ENCODE assay signal across 1 cellular context in genomic region chr15:29139540-29140459, GRCh38.
A peak's percentile ranks its signal among the peaks of the same experiment; 100 is the strongest.
TF ChIP-seq lines count a peak whose summit lies in the region.

No MANE protein-coding gene starts in this region.

TF ChIP-seq in K562, 482 proteins besides CTCF, POLR2A, EP300 and RAD21 (continues in another document):
- TF ChIP-seq CUX1 (CRISPR knock-in tag; IDR thresholded peaks at IDR 0.05) (no peak), ZNF764 (CRISPR knock-in tag; IDR thresholded peaks at IDR 0.05; ENCODE audit: low read depth) (no peak), TBL1XR1 (IDR thresholded peaks at IDR 0.05; ENCODE audit: low read length in 2 of 2) (no peak), KAT8 (IDR thresholded peaks at IDR 0.05; ENCODE audit: low read depth) (no peak), ZNF253 (CRISPR knock-in tag; conservative IDR thresholded peaks at IDR 0.05) (no peak), XRCC5 (IDR thresholded peaks at IDR 0.05; ENCODE audit: low read depth, low read length) (0 out of 2 replicates have a peak, but pooled peaks have one; percentile 54), CTBP1 (IDR thresholded peaks at IDR 0.05; ENCODE audit: borderline replicate concordance) (peak; percentile 26; the same call in 1 of the 2 replicates), ZBTB49 (CRISPR knock-in tag; IDR thresholded peaks at IDR 0.05; ENCODE audit: borderline replicate concordance) (no peak), NCOA1 (IDR thresholded peaks at IDR 0.05; ENCODE audit: low read depth) (no peak), GABPA (tag; conservative IDR thresholded peaks at IDR 0.05; ENCODE audit: low read depth) (no peak), ATF6 (CRISPR knock-in tag; IDR thresholded peaks at IDR 0.05) (no peak), ZNF408 (CRISPR knock-in tag; IDR thresholded peaks at IDR 0.05; ENCODE audit: low read depth) (no peak), TAL1 (IDR thresholded peaks at IDR 0.05) (no peak), NR3C1 (CRISPR knock-in tag; IDR thresholded peaks at IDR 0.05) (no peak), CXXC5 (CRISPR knock-in tag; IDR thresholded peaks at IDR 0.05) (0 out of 2 replicates have a peak, but pooled peaks have one; percentile 27), NR2F6 (CRISPR knock-in tag; IDR thresholded peaks at IDR 0.05) (no peak), EGR1 (conservative IDR thresholded peaks at IDR 0.05) (no peak), MLLT1 (IDR thresholded peaks at IDR 0.05) (peak in 1 of 2 experiments; percentile 79; a peak in 2 of 4 replicates), MED1 (CRISPR knock-in tag; IDR thresholded peaks at IDR 0.05; ENCODE audit: borderline replicate concordance) (no peak), PATZ1 (CRISPR knock-in tag; IDR thresholded peaks at IDR 0.05; ENCODE audit: borderline replicate concordance) (no peak), LCOR (CRISPR knock-in tag; IDR thresholded peaks at IDR 0.05) (no peak), MLX (CRISPR knock-in tag; conservative IDR thresholded peaks at IDR 0.05) (no peak), KDM1A (IDR thresholded peaks at IDR 0.05) (no peak), NR2C1 (IDR thresholded peaks at IDR 0.05) (peak; percentile 42; the same call in 1 of the 2 replicates), NR2C1 (tag; IDR thresholded peaks at IDR 0.05) (peak; percentile 48; the same call in 1 of the 2 replicates), SNIP1 (IDR thresholded peaks at IDR 0.05; ENCODE audit: low read depth) (no peak), CREM (IDR thresholded peaks at IDR 0.05; ENCODE audit: low read depth) (0 out of 2 replicates have a peak, but pooled peaks have one; percentile 7), ZNF449 (CRISPR knock-in tag; IDR thresholded peaks at IDR 0.05) (no peak), RFX5 (IDR thresholded peaks at IDR 0.05; ENCODE audit: low read depth, low read length) (no peak), IRF2 (CRISPR knock-in tag; IDR thresholded peaks at IDR 0.05) (no peak), IFI16 (CRISPR knock-in tag; IDR thresholded peaks at IDR 0.05) (no peak), ZNF436 (CRISPR knock-in tag; IDR thresholded peaks at IDR 0.05) (no peak), HCFC1 (IDR thresholded peaks at IDR 0.05; ENCODE audit: low read depth, low read length) (peak; percentile 67), RB1 (IDR thresholded peaks at IDR 0.05; ENCODE audit: low read depth) (peak; percentile 59), TRIM24 (IDR thresholded peaks at IDR 0.05) (no peak), STAG1 (CRISPR knock-in tag; IDR thresholded peaks at IDR 0.05; ENCODE audit: borderline replicate concordance) (peak; percentile 15; the same call in 1 of the 2 replicates), ZBTB17 (CRISPR knock-in tag; IDR thresholded peaks at IDR 0.05) (peak; percentile 90), ZNF197 (CRISPR knock-in tag; IDR thresholded peaks at IDR 0.05; ENCODE audit: low read depth) (no peak), JUND (IDR thresholded peaks at IDR 0.05; ENCODE audit: borderline replicate concordance, low read depth, low read length) (0 out of 2 replicates have a peak, but pooled peaks have one; percentile 9), JUND (tag; IDR thresholded peaks at IDR 0.05; ENCODE audit: borderline replicate concordance, low read depth, low read length) (no peak), RBM25 (IDR thresholded peaks at IDR 0.05; ENCODE audit: low read depth, low read length, severe bottlenecking) (no peak), ZBTB11 (CRISPR knock-in tag; IDR thresholded peaks at IDR 0.05) (no peak), THRA (IDR thresholded peaks at IDR 0.05) (no peak), SRF (CRISPR knock-in tag; IDR thresholded peaks at IDR 0.05) (no peak)
